Comparison of ENCODE assay signal across 21 cellular contexts in the genomic region with DNA sequence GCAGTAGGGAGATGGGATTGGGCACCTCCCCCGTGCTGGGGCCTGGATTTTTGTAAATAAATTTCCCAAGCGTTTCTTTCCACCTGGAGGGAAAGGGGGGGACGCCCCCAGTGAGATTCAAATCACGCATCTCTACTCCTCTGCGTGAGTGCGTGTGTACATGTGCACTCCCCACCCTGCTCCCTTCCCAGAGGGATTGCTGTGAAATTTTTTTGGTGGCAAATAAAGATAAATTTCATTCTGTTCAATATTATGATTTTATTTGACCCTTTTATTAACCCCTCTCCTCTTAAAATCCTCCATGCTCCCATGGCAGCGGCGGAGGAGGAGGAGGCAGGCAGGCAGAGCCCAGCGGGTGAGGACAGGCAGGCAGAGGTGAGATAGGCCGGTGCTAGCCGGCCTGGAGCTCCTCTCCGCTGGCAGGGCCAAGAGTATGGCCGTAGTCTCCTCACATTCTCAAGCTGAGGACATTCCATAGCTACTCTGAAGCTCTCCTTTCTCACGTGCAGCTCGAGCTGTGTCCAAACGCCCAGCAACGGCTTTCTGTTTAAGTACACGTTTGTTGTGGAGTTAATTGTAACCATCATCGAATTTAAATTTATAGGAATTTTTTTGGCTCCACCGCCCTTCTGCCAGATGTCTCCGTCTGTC. TPM values are rescaled to one million over a fixed set of nuclear protein-coding genes. Genes with fewer than 3 reads are reported as not detected.
A peak's percentile ranks its signal among the peaks of the same experiment; 100 is the strongest.
DNase-seq lines count a peak whose midpoint lies in the region; ATAC-seq, FAIRE-seq and TF ChIP-seq lines count a peak whose summit lies in the region.
"Had no signal": no experiment of that assay in that cellular context is flagged by ENCODE, and none has a peak within 500 bp of the region (broad histone marks: within the 10 kb centered on the region; RNA-seq: fewer than 3 reads in every experiment).

No MANE protein-coding gene starts in this region.

- no peak for ATAC-seq in HG02678 (IDR thresholded peaks at IDR 0.05; ENCODE audit: unreplicated experiment)
- ATAC-seq: stimulated activated naive B cell treated with anti-CD40 and anti-IgM and Interleukin-4, amounts not matched to agents 10 μg/mL and 1 μg/mL and 100 μg/mL, for 72 hours had no signal

- H3K4me3 Mint-ChIP-seq in activated naive CD4-positive, alpha-beta T cell treated with anti-CD3 and anti-CD28 coated beads, Interleukin-2, amount 50 U/mL, for 24 hours: no peak overlapping the region
- H3K4me3 Mint-ChIP-seq in type B pancreatic cell: peak overlapping the region; percentile 51

- H3K27me3 ChIP-seq in SJSA1 (replicated peaks): no peaks in the 10 kb centered on the region
- H3K27me3 ChIP-seq in keratinocyte (ENCODE audit: control insufficient read depth, extremely low read depth, insufficient read depth, low read length): no peaks in the 10 kb centered on the region

- peak overlapping the region; percentile 47 for H3K9ac ChIP-seq in keratinocyte (ENCODE audit: control insufficient read depth, extremely low read depth, insufficient read depth, low read length)
- H3K9ac ChIP-seq: KMS-11 had no signal

- H3K79me2 ChIP-seq in keratinocyte (ENCODE audit: control insufficient read depth, insufficient read depth, low read length): peaks cover 22% of the 10 kb centered on the region

- H2AFZ ChIP-seq in keratinocyte (ENCODE audit: control insufficient read depth, low read length): peak overlapping the region; percentile 22

- no peaks in the 10 kb centered on the region for H3K9me3 Mint-ChIP-seq in activated naive CD4-positive, alpha-beta T cell treated with anti-CD3 and anti-CD28 coated beads, Interleukin-2, amount 50 U/mL, for 24 hours
- no peaks in the 10 kb centered on the region for H3K9me3 Mint-ChIP-seq in type B pancreatic cell
- H3K9me3 Mint-ChIP-seq: activated CD4-positive, alpha-beta memory T cell treated with anti-CD3 and anti-CD28 coated beads for 36 hours; activated T-cell treated with anti-CD3 and anti-CD28 coated beads, Interleukin-2, amount 50 U/mL, for 24 hours had no signal

- no peaks in the 10 kb centered on the region for H3K9me1 ChIP-seq in keratinocyte (ENCODE audit: control insufficient read depth, extremely low read depth, insufficient read depth, low read length)

- H3K4me1 ChIP-seq in SJSA1 (replicated peaks) (peaks cover 66% of the 10 kb centered on the region), keratinocyte (ENCODE audit: control insufficient read depth, extremely low read depth, insufficient read depth, low read length) (peaks cover 39% of the 10 kb centered on the region)

- no peak for FAIRE-seq in keratinocyte (lab: Jason Lieb, UNC)
- FAIRE-seq: urothelium cell line had no signal

- no peaks in the 10 kb centered on the region for H3K9me3 ChIP-seq in SJSA1 (replicated peaks)
- H3K9me3 ChIP-seq in keratinocyte (ENCODE audit: control insufficient read depth, low read depth, low read length): no peaks in the 10 kb centered on the region

- H3K4me3 ChIP-seq in SJSA1: 0 out of 2 replicates have a peak overlapping the region, but pooled peaks have one; percentile 11
- H3K4me3 ChIP-seq in keratinocyte (ENCODE audit: control insufficient read depth in 2 of 3, extremely low read depth in 1 of 3, insufficient read depth in 2 of 3, low read depth in 1 of 3, low read length in 3 of 3): no peak overlapping the region

- H3K27ac ChIP-seq in SJSA1 (peak overlapping the region; percentile 66), keratinocyte (ENCODE audit: control insufficient read depth, insufficient read depth, low read length) (no peak overlapping the region)
- H3K27ac ChIP-seq: brain microvascular endothelial cell, KMS-11, Peyer's patch had no signal

- TF ChIP-seq CTCF in keratinocyte (optimal IDR thresholded peaks at IDR 0.05 in 1 of 3, IDR thresholded peaks at IDR 0.05 in 1 of 3, conservative IDR thresholded peaks at IDR 0.05 in 1 of 3; ENCODE audit: extremely low read depth in 1 of 3, insufficient read depth in 2 of 3, low read length in 3 of 3): no peak
- TF ChIP-seq CTCF in type B pancreatic cell (conservative IDR thresholded peaks at IDR 0.05): no peak

- H3K4me2 ChIP-seq in keratinocyte (ENCODE audit: control insufficient read depth, extremely low read depth, insufficient read depth, low read depth, low read length): peak overlapping the region; percentile 81

- dilution Hi-C loops in keratinocyte (cut with MboI; ENCODE audit: extremely low pct_ligation_motif_present, low sequenced_read_pairs): no loop called here

- peaks cover 7% of the 10 kb centered on the region for H3K36me3 Mint-ChIP-seq in activated naive CD4-positive, alpha-beta T cell treated with anti-CD3 and anti-CD28 coated beads, Interleukin-2, amount 50 U/mL, for 24 hours
- no peaks in the 10 kb centered on the region for H3K36me3 Mint-ChIP-seq in type B pancreatic cell
- H3K36me3 Mint-ChIP-seq: activated naive CD8-positive, alpha-beta T cell treated with anti-CD3 and anti-CD28 coated beads, Interleukin-2, amount 10 ng/mL, durations not matched to agents 7 days and 5 days had no signal

- peak overlapping the region; percentile 46 for H3K27ac Mint-ChIP-seq in activated naive CD4-positive, alpha-beta T cell treated with anti-CD3 and anti-CD28 coated beads, Interleukin-2, amount 50 U/mL, for 24 hours
- H3K27ac Mint-ChIP-seq in type B pancreatic cell: no peak overlapping the region
- H3K27ac Mint-ChIP-seq: activated T-cell treated with anti-CD3 and anti-CD28 coated beads, Interleukin-2, amount 50 U/mL, for 24 hours had no signal

- H3K27me3 Mint-ChIP-seq in activated naive CD4-positive, alpha-beta T cell treated with anti-CD3 and anti-CD28 coated beads, Interleukin-2, amount 50 U/mL, for 24 hours: peaks cover 76% of the 10 kb centered on the region
- H3K27me3 Mint-ChIP-seq in type B pancreatic cell: peaks cover 96% of the 10 kb centered on the region

- peaks cover 22% of the 10 kb centered on the region for H3K36me3 ChIP-seq in SJSA1
- no peaks in the 10 kb centered on the region for H3K36me3 ChIP-seq in keratinocyte (ENCODE audit: control insufficient read depth in 2 of 2, extremely low read depth in 1 of 2, insufficient read depth in 2 of 2, low read length in 2 of 2)
- H3K36me3 ChIP-seq: brain microvascular endothelial cell, Peyer's patch had no signal

- DNase-seq in activated naive CD4-positive, alpha-beta T cell treated with Interleukin-2 at 50 U/mL for 16 hours: no peak
- DNase-seq in SJSA1 (ENCODE audit: low read depth in 1 of 2, low spot score in 2 of 2) (peak in 1 of 2 experiments; percentile 78), keratinocyte (ENCODE audit: low read depth, low spot score) (no peak), type B pancreatic cell (ENCODE audit: extremely low spot score, unreplicated experiment) (no peak), NCI-H1930 (lab: John Stamatoyannopoulos, UW) (no peak)
- no peak for DNase-seq in stimulated activated CD4-positive, alpha-beta T cell treated with anti-CD3 and anti-CD28 coated beads, Interleukin-2, amount 100 ng/mL, for 24 hours
- DNase-seq: activated CD4-positive, alpha-beta memory T cell treated with anti-CD3 and anti-CD28 coated beads for 36 hours; activated naive CD8-positive, alpha-beta T cell treated with anti-CD3 and anti-CD28 coated beads, Interleukin-2, amount 10 ng/mL, durations not matched to agents 7 days and 5 days; activated T-cell treated with anti-CD3 and anti-CD28 coated beads, Interleukin-2, amount 50 U/mL, for 24 hours; brain microvascular endothelial cell; GF-D8; NCI-H1105 treated with DMSO at 0.1 percent for 48 hours; NCI-H774; Peyer's patch; stimulated activated naive B cell treated with anti-CD40 and anti-IgM and Interleukin-4, amounts not matched to agents 10 μg/mL and 1 μg/mL and 100 μg/mL, for 72 hours had no signal

- H3K4me1 Mint-ChIP-seq in activated naive CD4-positive, alpha-beta T cell treated with anti-CD3 and anti-CD28 coated beads, Interleukin-2, amount 50 U/mL, for 24 hours: peaks cover 20% of the 10 kb centered on the region
- peaks cover 3% of the 10 kb centered on the region for H3K4me1 Mint-ChIP-seq in type B pancreatic cell (ENCODE audit: unreplicated experiment)

- no peaks in the 10 kb centered on the region for H4K20me1 ChIP-seq in keratinocyte (ENCODE audit: control insufficient read depth, extremely low read depth, insufficient read depth, low read length)

RNA-seq across cellular contexts. Expression of a gene that starts 1.5 kb away (rescaled TPM):
- total RNA-seq in SJSA1 (2014; rRNA removed; shearing (Covaris generic)): 11.1 and 13.5 TPM in 2 replicates
- 2.5 to 4.0 TPM (median 2.9 TPM) in 3 replicates for polyA plus RNA-seq in keratinocyte
- polyA plus RNA-seq in keratinocyte (2011; ENCODE audit: low read depth): 3.5 TPM
- 2.4 and 2.8 TPM in 2 replicates for polyA plus RNA-seq in keratinocyte (2011; cell fraction: cytosol; rRNA removed)
- polyA plus RNA-seq in keratinocyte (2011; cell fraction: nucleus; rRNA removed): 7.6 and 8.3 TPM in 2 replicates
- polyA plus RNA-seq in keratinocyte (2012; ENCODE audit: low replicate concordance): 1.2 and 3.3 TPM in 2 replicates
- 0.22 to 0.92 TPM (median 0.56 TPM) in 3 replicates for polyA minus RNA-seq in keratinocyte
- polyA minus RNA-seq in keratinocyte (2011; cell fraction: cytosol; rRNA and poly(A)+ RNA removed): 0.96 TPM
- polyA minus RNA-seq in keratinocyte (2011; cell fraction: nucleus; rRNA and poly(A)+ RNA removed): 0.53 and 0.85 TPM in 2 replicates
- total RNA-seq in type B pancreatic cell (ENCODE audit: low replicate concordance): not detected in 2 replicates
- total RNA-seq: activated CD4-positive, alpha-beta memory T cell treated with anti-CD3 and anti-CD28 coated beads for 36 hours; activated naive CD8-positive, alpha-beta T cell treated with anti-CD3 and anti-CD28 coated beads, Interleukin-2, amount 10 ng/mL, durations not matched to agents 7 days and 5 days; epithelial cell of proximal tubule had no signal
- polyA plus RNA-seq: AG04450 had no signal

RNA-seq across cellular contexts. Expression of a gene that starts 3.4 kb away (rescaled TPM):
- total RNA-seq in SJSA1 (2014; rRNA removed; shearing (Covaris generic)): 4.3 and 4.6 TPM in 2 replicates
- 1.2 to 2.4 TPM (median 1.6 TPM) in 3 replicates for polyA plus RNA-seq in keratinocyte
- polyA plus RNA-seq in keratinocyte (2011; ENCODE audit: low read depth): 1.1 TPM
- polyA plus RNA-seq in keratinocyte (2011; cell fraction: cytosol; rRNA removed): 0.92 and 1.9 TPM in 2 replicates
- 3.5 and 5.5 TPM in 2 replicates for polyA plus RNA-seq in keratinocyte (2011; cell fraction: nucleus; rRNA removed)
- polyA plus RNA-seq in keratinocyte (2012; ENCODE audit: low replicate concordance): 5.1 and 6.3 TPM in 2 replicates
- 1.2 to 2.3 TPM (median 1.3 TPM) in 3 replicates for polyA minus RNA-seq in keratinocyte
- polyA minus RNA-seq in keratinocyte (2011; cell fraction: cytosol; rRNA and poly(A)+ RNA removed): 2.3 TPM
- polyA minus RNA-seq in keratinocyte (2011; cell fraction: nucleus; rRNA and poly(A)+ RNA removed): 1.6 and 2.2 TPM in 2 replicates
- total RNA-seq in type B pancreatic cell (ENCODE audit: low replicate concordance): 0.12 TPM in 1 of 2 replicates, not detected in the other
- total RNA-seq: activated CD4-positive, alpha-beta memory T cell treated with anti-CD3 and anti-CD28 coated beads for 36 hours; activated naive CD8-positive, alpha-beta T cell treated with anti-CD3 and anti-CD28 coated beads, Interleukin-2, amount 10 ng/mL, durations not matched to agents 7 days and 5 days had no signal
- polyA plus RNA-seq: AG04450 had no signal

RNA-seq across cellular contexts. Expression of a gene that starts 8.6 kb away (rescaled TPM):
- total RNA-seq in SJSA1 (2014; rRNA removed; shearing (Covaris generic)): 3.2 and 7.5 TPM in 2 replicates
- polyA plus RNA-seq in keratinocyte: 7.3 to 33.1 TPM (median 14.1 TPM) in 3 replicates
- polyA plus RNA-seq in keratinocyte (2011; ENCODE audit: low read depth): 19.6 TPM
- 24.3 and 25.3 TPM in 2 replicates for polyA plus RNA-seq in keratinocyte (2011; cell fraction: cytosol; rRNA removed)
- polyA plus RNA-seq in keratinocyte (2011; cell fraction: nucleus; rRNA removed): 11.5 and 14.8 TPM in 2 replicates
- polyA plus RNA-seq in keratinocyte (2012; ENCODE audit: low replicate concordance): 26.1 and 26.3 TPM in 2 replicates
- 5.1 to 26.1 TPM (median 7.3 TPM) in 3 replicates for polyA minus RNA-seq in keratinocyte
- 21.1 TPM for polyA minus RNA-seq in keratinocyte (2011; cell fraction: cytosol; rRNA and poly(A)+ RNA removed)
- 4.0 and 6.6 TPM in 2 replicates for polyA minus RNA-seq in keratinocyte (2011; cell fraction: nucleus; rRNA and poly(A)+ RNA removed)
- not detected in 2 replicates for total RNA-seq in type B pancreatic cell (ENCODE audit: low replicate concordance)
- total RNA-seq: activated CD4-positive, alpha-beta memory T cell treated with anti-CD3 and anti-CD28 coated beads for 36 hours; activated naive CD8-positive, alpha-beta T cell treated with anti-CD3 and anti-CD28 coated beads, Interleukin-2, amount 10 ng/mL, durations not matched to agents 7 days and 5 days had no signal
- polyA plus RNA-seq: AG04450 had no signal

RNA-seq across cellular contexts. Expression of a gene that starts 21.6 kb away (rescaled TPM):
- total RNA-seq in SJSA1 (2014; rRNA removed; shearing (Covaris generic)): 8.6 and 11.0 TPM in 2 replicates
- 0.35 to 1.2 TPM (median 0.47 TPM) in 3 replicates for polyA plus RNA-seq in keratinocyte
- 0.34 TPM for polyA plus RNA-seq in keratinocyte (2011; ENCODE audit: low read depth)
- polyA plus RNA-seq in keratinocyte (2011; cell fraction: cytosol; rRNA removed): 0.43 and 0.44 TPM in 2 replicates
- 0.42 and 0.69 TPM in 2 replicates for polyA plus RNA-seq in keratinocyte (2011; cell fraction: nucleus; rRNA removed)
- 1.0 and 1.2 TPM in 2 replicates for polyA plus RNA-seq in keratinocyte (2012; ENCODE audit: low replicate concordance)
- polyA minus RNA-seq in keratinocyte: 0.53 to 1.1 TPM (median 0.61 TPM) in 3 replicates
- 0.58 TPM for polyA minus RNA-seq in keratinocyte (2011; cell fraction: cytosol; rRNA and poly(A)+ RNA removed)
- polyA minus RNA-seq in keratinocyte (2011; cell fraction: nucleus; rRNA and poly(A)+ RNA removed): 0.21 and 0.78 TPM in 2 replicates
- total RNA-seq in type B pancreatic cell (ENCODE audit: low replicate concordance): not detected in 2 replicates
- total RNA-seq: activated CD4-positive, alpha-beta memory T cell treated with anti-CD3 and anti-CD28 coated beads for 36 hours; activated naive CD8-positive, alpha-beta T cell treated with anti-CD3 and anti-CD28 coated beads, Interleukin-2, amount 10 ng/mL, durations not matched to agents 7 days and 5 days; epithelial cell of proximal tubule; Peyer's patch had no signal
- polyA plus RNA-seq: AG04450 had no signal

RNA-seq across cellular contexts. Expression of a gene that starts 23.7 kb away (rescaled TPM):
- 9.6 and 14.2 TPM in 2 replicates for total RNA-seq in SJSA1 (2014; rRNA removed; shearing (Covaris generic))
- 1.1 to 3.3 TPM (median 1.8 TPM) in 3 replicates for polyA plus RNA-seq in keratinocyte
- polyA plus RNA-seq in keratinocyte (2011; ENCODE audit: low read depth): 2.9 TPM
- polyA plus RNA-seq in keratinocyte (2011; cell fraction: cytosol; rRNA removed): 2.4 and 2.9 TPM in 2 replicates
- 3.1 and 3.7 TPM in 2 replicates for polyA plus RNA-seq in keratinocyte (2011; cell fraction: nucleus; rRNA removed)
- polyA plus RNA-seq in keratinocyte (2012; ENCODE audit: low replicate concordance): 3.5 and 4.4 TPM in 2 replicates
- 0.23 to 1.4 TPM (median 0.90 TPM) in 3 replicates for polyA minus RNA-seq in keratinocyte
- 2.1 TPM for polyA minus RNA-seq in keratinocyte (2011; cell fraction: cytosol; rRNA and poly(A)+ RNA removed)
- polyA minus RNA-seq in keratinocyte (2011; cell fraction: nucleus; rRNA and poly(A)+ RNA removed): 1.2 and 1.4 TPM in 2 replicates
- 0.27 and 0.36 TPM in 2 replicates for total RNA-seq in type B pancreatic cell (ENCODE audit: low replicate concordance)
- total RNA-seq: activated CD4-positive, alpha-beta memory T cell treated with anti-CD3 and anti-CD28 coated beads for 36 hours; activated naive CD8-positive, alpha-beta T cell treated with anti-CD3 and anti-CD28 coated beads, Interleukin-2, amount 10 ng/mL, durations not matched to agents 7 days and 5 days had no signal
- polyA plus RNA-seq: AG04450 had no signal

Comparison
In these comparisons a context has a peak if more than half of its experiments do, and no peak if none do; other contexts are left out.
1. RNA of a gene that starts 1.5 kb away (total RNA-seq): 11.1 to 13.5 TPM in SJSA1; not detected in type B pancreatic cell; every median in the first group is over 10 times any median in the second.